1 cellular context compared by ENCODE assay signal in the genomic region with DNA sequence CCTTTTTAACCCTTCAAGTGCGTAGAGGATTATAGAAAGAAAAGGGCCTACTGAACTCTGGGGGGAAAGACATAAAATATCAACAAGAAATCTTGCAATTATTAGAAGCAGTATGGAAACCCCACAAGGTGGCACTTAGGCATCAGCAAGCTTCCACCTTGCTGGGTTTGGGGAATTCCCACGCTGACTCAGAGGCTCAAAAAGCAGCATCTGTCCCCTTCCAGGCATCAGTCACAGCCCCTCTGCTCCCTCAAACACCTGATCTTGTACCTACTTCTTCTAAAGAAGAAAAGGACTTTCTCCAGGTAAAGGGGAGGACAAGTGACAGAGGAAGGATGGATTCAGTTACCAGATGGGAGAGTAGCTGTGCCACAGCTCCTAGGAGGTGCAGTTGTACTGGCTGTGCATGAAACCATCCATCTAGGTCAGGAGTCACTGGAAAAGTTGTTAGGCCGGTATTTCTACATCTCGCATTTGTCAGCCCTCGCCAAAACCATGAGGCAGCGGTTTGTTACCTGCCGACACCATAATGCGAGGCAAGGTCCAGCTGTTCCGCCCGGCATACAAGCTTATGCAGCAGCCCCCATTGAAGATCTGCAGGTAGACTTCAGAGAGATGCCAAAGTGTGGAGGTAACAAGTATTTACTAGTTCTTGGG.
TF ChIP-seq lines count a peak whose summit lies in the region.

No MANE protein-coding gene starts in this region.

TF ChIP-seq in GM12878, 131 proteins besides CTCF, POLR2A, EP300 and RAD21:
- TF ChIP-seq JUNB (IDR thresholded peaks at IDR 0.05) (peak; percentile 44), HDGF (IDR thresholded peaks at IDR 0.05) (0 out of 2 replicates have a peak, but pooled peaks have one; percentile 20), SMC3 (IDR thresholded peaks at IDR 0.05; ENCODE audit: borderline replicate concordance, low read length) (peak; percentile 60; the same call in 1 of the 2 replicates), RELA (IDR thresholded peaks at IDR 0.05; ENCODE audit: borderline replicate concordance, partially characterized antibody) (peak; percentile 94), SKIL (IDR thresholded peaks at IDR 0.05; ENCODE audit: low read depth, poor library complexity, severe bottlenecking) (peak; percentile 28), NBN (IDR thresholded peaks at IDR 0.05) (0 out of 2 replicates have a peak, but pooled peaks have one; percentile 33), YY1 (IDR thresholded peaks at IDR 0.05; ENCODE audit: low read depth, low read length) (0 out of 2 replicates have a peak, but pooled peaks have one; percentile 41)
- TF ChIP-seq, protein P1, sequence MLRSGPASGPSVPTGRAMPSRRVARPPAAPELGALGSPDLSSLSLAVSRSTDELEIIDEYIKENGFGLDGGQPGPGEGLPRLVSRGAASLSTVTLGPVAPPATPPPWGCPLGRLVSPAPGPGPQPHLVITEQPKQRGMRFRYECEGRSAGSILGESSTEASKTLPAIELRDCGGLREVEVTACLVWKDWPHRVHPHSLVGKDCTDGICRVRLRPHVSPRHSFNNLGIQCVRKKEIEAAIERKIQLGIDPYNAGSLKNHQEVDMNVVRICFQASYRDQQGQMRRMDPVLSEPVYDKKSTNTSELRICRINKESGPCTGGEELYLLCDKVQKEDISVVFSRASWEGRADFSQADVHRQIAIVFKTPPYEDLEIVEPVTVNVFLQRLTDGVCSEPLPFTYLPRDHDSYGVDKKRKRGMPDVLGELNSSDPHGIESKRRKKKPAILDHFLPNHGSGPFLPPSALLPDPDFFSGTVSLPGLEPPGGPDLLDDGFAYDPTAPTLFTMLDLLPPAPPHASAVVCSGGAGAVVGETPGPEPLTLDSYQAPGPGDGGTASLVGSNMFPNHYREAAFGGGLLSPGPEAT (IDR thresholded peaks at IDR 0.05; ENCODE audit: low read depth) = peak; percentile 48; the same call in 1 of the 2 replicates
